Comparison of ENCODE assay signal across 8 cellular contexts in the genomic region with DNA sequence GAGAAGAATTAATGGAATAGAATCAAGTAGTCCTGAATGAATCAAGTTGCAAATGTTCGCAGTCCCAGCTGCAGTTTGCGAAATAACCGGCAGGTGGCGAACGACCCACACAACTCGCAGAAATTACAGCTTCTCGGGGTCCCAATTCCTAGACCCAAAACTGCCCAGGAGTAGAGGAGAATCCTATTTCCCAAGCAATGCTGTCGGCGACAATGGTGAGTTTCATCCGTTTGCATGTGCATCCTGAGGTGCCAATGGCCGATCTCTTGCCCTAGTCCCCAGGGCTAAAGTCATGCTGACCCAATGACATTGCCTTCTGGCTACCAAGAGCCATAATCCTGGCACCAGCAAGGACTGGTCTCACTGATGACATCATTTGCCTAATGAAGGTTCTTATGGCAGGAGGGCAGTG. TPM values are rescaled to one million over a fixed set of nuclear protein-coding genes. Genes with fewer than 3 reads are reported as not detected.
DNase-seq lines count a peak whose midpoint lies in the region; ATAC-seq and TF ChIP-seq lines count a peak whose summit lies in the region.
"Had no signal": no experiment of that assay in that cellular context is flagged by ENCODE, and none has a peak within 500 bp of the region (broad histone marks: within the 10 kb centered on the region; RNA-seq: fewer than 3 reads in every experiment).

No MANE protein-coding gene starts in this region.

- ATAC-seq in mucosa of descending colon (no peak), GM19463 (IDR thresholded peaks at IDR 0.05; ENCODE audit: unreplicated experiment) (no peak)

- no peaks in the 10 kb centered on the region for H3K9me3 ChIP-seq in mucosa of descending colon
- no peaks in the 10 kb centered on the region for H3K9me3 ChIP-seq in tibial nerve

- intact Hi-C loops in mucosa of descending colon (cut with DNase I, micrococcal nuclease) = loop anchor here in 1 of 2 donors (2.0 kb wide), 1 partner anchor 600 kb away; no protein-coding TSS in a partner anchor

- H3K27me3 ChIP-seq in tibial nerve = peaks cover 0 to 42% of the 10 kb centered on the region in 2 donors

- DNase-seq in GM03348 (ENCODE audit: low spot score) = peak; percentile 62
- peak; percentile 47 for DNase-seq in NCI-H1092 treated with DMSO at 0.1 percent for 48 hours (lab: John Stamatoyannopoulos, UW)
- DNase-seq in coronary artery (ENCODE audit: low spot score) = no peak
- DNase-seq in mucosa of descending colon = peak in 2 of 3 donors; percentile 58 to 75
- peak; percentile 40 to 66 for DNase-seq in tibial nerve (ENCODE audit: low spot score in 2 of 2)

- no peaks in the 10 kb centered on the region for H3K4me1 ChIP-seq in mucosa of descending colon (ENCODE audit: low read depth)
- H3K4me1 ChIP-seq in tibial nerve = peaks cover 0 to 18% (median 0%) of the 10 kb centered on the region in 4 donors

- TF ChIP-seq EP300 in tibial nerve (IDR thresholded peaks at IDR 0.05) = no peak

- H3K27ac ChIP-seq in coronary artery = no peak overlapping the region
- no peak overlapping the region for H3K27ac ChIP-seq in tibial nerve

- TF ChIP-seq POLR2A in tibial nerve (IDR thresholded peaks at IDR 0.05) = no peak

- no peaks in the 10 kb centered on the region for H3K36me3 ChIP-seq in mucosa of descending colon (ENCODE audit: low read depth)
- H3K36me3 ChIP-seq in tibial nerve = no peaks in the 10 kb centered on the region

- TF ChIP-seq CTCF in WI38 (IDR thresholded peaks at IDR 0.05; ENCODE audit: low read depth, low read length) = peak; percentile 90
- TF ChIP-seq CTCF in coronary artery (IDR thresholded peaks at IDR 0.05) = peak; percentile 62
- TF ChIP-seq CTCF in mucosa of descending colon (IDR thresholded peaks at IDR 0.05) = peak; percentile 71
- peak; percentile 68 to 90 (median 75) for TF ChIP-seq CTCF in tibial nerve (IDR thresholded peaks at IDR 0.05)

- 6 to 7% methylated on average over 11 of the region's 11 CpGs for WGBS in tibial nerve, 2 donors

- H3K4me3 ChIP-seq in WI38 (ENCODE audit: low read depth, low read length) (no peak overlapping the region), coronary artery (no peak overlapping the region), mucosa of descending colon (no peak overlapping the region), tibial nerve (no peak overlapping the region)

RNA-seq across cellular contexts. Expression of gene ASCL1, which starts 8.5 kb away (rescaled TPM):
- total RNA-seq in mucosa of descending colon (under 1 TPM in 1 of 3 donors, not detected in 2; 0.16 TPM), tibial nerve (1 to 10 TPM in 1 of 4 donors, not detected in 3; 1.6 TPM)
- total RNA-seq: subcutaneous adipose tissue had no signal

RNA-seq across cellular contexts. Expression of gene PAH, which starts 31.9 kb away (rescaled TPM):
- not detected for total RNA-seq in mucosa of descending colon
- 1 to 10 TPM in 1 of 4 donors, not detected in 3; 1.5 TPM for total RNA-seq in tibial nerve
- total RNA-seq: subcutaneous adipose tissue had no signal
